In the genomic region with DNA sequence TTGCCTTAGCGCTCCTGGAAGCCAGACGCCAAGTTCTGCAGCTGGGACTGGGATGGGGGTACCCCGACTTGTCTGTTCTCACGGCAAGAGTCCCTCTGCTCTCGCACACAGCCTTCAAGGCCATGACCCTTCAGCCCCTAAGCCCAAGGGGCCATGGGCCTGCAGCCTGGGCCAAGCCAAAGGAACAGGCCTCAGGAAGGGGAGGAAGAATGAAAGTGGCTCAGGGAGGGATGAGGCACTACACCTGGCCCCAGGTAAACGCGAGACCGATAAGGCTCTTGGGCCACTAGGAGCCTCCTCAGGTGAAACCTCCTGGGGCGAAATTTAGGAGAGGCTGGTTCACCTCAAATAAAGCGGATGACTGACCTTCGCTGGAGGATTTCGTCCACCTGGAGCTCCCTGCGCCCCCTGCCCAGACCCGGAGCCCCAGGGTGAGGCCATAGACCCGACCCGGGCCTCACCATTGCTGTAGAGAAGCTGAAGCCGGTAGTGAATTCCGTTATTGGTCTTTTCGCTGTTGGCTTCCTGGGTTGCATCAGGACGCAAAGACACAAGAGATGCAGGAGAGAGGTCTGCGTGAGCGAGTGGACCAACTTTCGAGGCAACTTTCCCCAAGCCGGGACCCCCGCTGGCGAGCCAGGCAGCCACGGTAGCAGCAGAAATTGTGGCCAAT, we compare ENCODE assay signal across 15 cellular contexts. TPM values are rescaled to one million over a fixed set of nuclear protein-coding genes. Genes with fewer than 3 reads are reported as not detected.
DNase-seq lines count a peak whose midpoint lies in the region; ATAC-seq and TF ChIP-seq lines count a peak whose summit lies in the region.
"Had no signal": no experiment of that assay in that cellular context is flagged by ENCODE, and none has a peak within 500 bp of the region (broad histone marks: within the 10 kb centered on the region; RNA-seq: fewer than 3 reads in every experiment).

No MANE protein-coding gene starts in this region.

- no peaks in the 10 kb centered on the region for H3K9me2 ChIP-seq in OCI-LY1 (ENCODE audit: low read depth, low read length)

- ATAC-seq in HG03342 (IDR thresholded peaks at IDR 0.05; ENCODE audit: unreplicated experiment) = no peak
- ATAC-seq: CD8-positive, alpha-beta T cell had no signal

- peaks cover 32% of the 10 kb centered on the region for H3K4me1 Mint-ChIP-seq in activated CD4-positive, alpha-beta memory T cell treated with anti-CD3 and anti-CD28 coated beads for 36 hours (ENCODE audit: low read depth)

- TF ChIP-seq CTCF in OCI-LY1 (IDR thresholded peaks at IDR 0.05; ENCODE audit: low read length) = no peak
- no peak for TF ChIP-seq CTCF in fibroblast of the aortic adventitia (IDR thresholded peaks at IDR 0.05; ENCODE audit: insufficient read depth, low read length)

- H3K4me1 ChIP-seq in OCI-LY1 (ENCODE audit: insufficient read depth, low read length, severe bottlenecking) = peaks cover 62% of the 10 kb centered on the region
- no peaks in the 10 kb centered on the region for H3K4me1 ChIP-seq in rectal smooth muscle tissue (ENCODE audit: control insufficient read depth, insufficient read depth, low read length)

- H3K4me3 Mint-ChIP-seq in activated CD4-positive, alpha-beta memory T cell treated with anti-CD3 and anti-CD28 coated beads for 36 hours = no peak overlapping the region
- H3K4me3 Mint-ChIP-seq: activated CD4-positive, alpha-beta T cell treated with anti-CD3 and anti-CD28 coated beads, Interleukin-2, amount 10 ng/mL, durations not matched to agents 7 days and 5 days had no signal

- POLR2A ChIA-PET in activated CD4-positive, alpha-beta memory T cell treated with anti-CD3 and anti-CD28 coated beads for 36 hours (lab: Charles Lee) = no interaction called here

- intact Hi-C loops in activated CD4-positive, alpha-beta memory T cell treated with anti-CD3 and anti-CD28 coated beads for 36 hours (cut with micrococcal nuclease) = no loop called here

- H3K36me3 ChIP-seq in OCI-LY1 (ENCODE audit: insufficient read depth, low read length) (peaks cover 35% of the 10 kb centered on the region; the same call in 1 of the 2 replicates), rectal smooth muscle tissue (ENCODE audit: control insufficient read depth, insufficient read depth, low read length) (no peaks in the 10 kb centered on the region)
- H3K36me3 ChIP-seq: adrenal gland had no signal

- H3K9ac ChIP-seq in OCI-LY1 (ENCODE audit: low read length) = peak overlapping the region; percentile 99
- H3K9ac ChIP-seq in rectal smooth muscle tissue (ENCODE audit: low read length) = no peak overlapping the region

- H3K27ac ChIP-seq in OCI-LY1 (ENCODE audit: low read depth, low read length, poor library complexity, severe bottlenecking) (peak overlapping the region; percentile 95), rectal smooth muscle tissue (ENCODE audit: low read depth, low read length) (no peak overlapping the region)
- H3K27ac ChIP-seq: SJSA1 had no signal

- peaks cover 67% of the 10 kb centered on the region for H3K79me2 ChIP-seq in OCI-LY1 (ENCODE audit: insufficient read depth, low read length)

- peaks cover 9% of the 10 kb centered on the region for H3F3A ChIP-seq in OCI-LY1 (ENCODE audit: insufficient read depth, low read length)

- no peaks in the 10 kb centered on the region for H3K36me3 Mint-ChIP-seq in activated CD4-positive, alpha-beta memory T cell treated with anti-CD3 and anti-CD28 coated beads for 36 hours
- H3K36me3 Mint-ChIP-seq: CD8-positive, alpha-beta T cell had no signal

- no peak overlapping the region for H2AFZ ChIP-seq in OCI-LY1 (ENCODE audit: low read length)

- H3K27me3 ChIP-seq in OCI-LY1 (ENCODE audit: insufficient read depth, low read length) (no peaks in the 10 kb centered on the region), rectal smooth muscle tissue (ENCODE audit: control insufficient read depth, insufficient read depth, low read length) (peaks cover 13% of the 10 kb centered on the region)
- H3K27me3 ChIP-seq: adrenal gland, SJSA1 had no signal

- H4K20me1 ChIP-seq in OCI-LY1 (ENCODE audit: insufficient read depth, low read length) = no peaks in the 10 kb centered on the region

- DNase-seq in D341Med (ENCODE audit: low spot score) = peak; percentile 33
- peak; percentile 60 for DNase-seq in fibroblast of the aortic adventitia (ENCODE audit: low read depth)
- no peak for DNase-seq in DMS 273 treated with DMSO at 0.1 percent for 48 hours (lab: John Stamatoyannopoulos, UW)
- no peak for DNase-seq in NCI-H1092 (lab: John Stamatoyannopoulos, UW)
- no peak for DNase-seq in activated CD4-positive, alpha-beta memory T cell treated with anti-CD3 and anti-CD28 coated beads for 36 hours
- DNase-seq: activated CD4-positive, alpha-beta T cell treated with anti-CD3 and anti-CD28 coated beads, Interleukin-2, amount 10 ng/mL, durations not matched to agents 7 days and 5 days; CD8-positive, alpha-beta T cell; mammary epithelial cell; NCI-H2081 had no signal

- no peaks in the 10 kb centered on the region for H3K9me3 Mint-ChIP-seq in activated CD4-positive, alpha-beta memory T cell treated with anti-CD3 and anti-CD28 coated beads for 36 hours
- H3K9me3 Mint-ChIP-seq: activated CD4-positive, alpha-beta T cell treated with anti-CD3 and anti-CD28 coated beads, Interleukin-2, amount 10 ng/mL, durations not matched to agents 7 days and 5 days; CD8-positive, alpha-beta T cell had no signal

- peaks cover 37% of the 10 kb centered on the region for H3K27me3 Mint-ChIP-seq in activated CD4-positive, alpha-beta memory T cell treated with anti-CD3 and anti-CD28 coated beads for 36 hours

- H3K4me3 ChIP-seq in OCI-LY1 (ENCODE audit: low read depth, low read length, poor library complexity, severe bottlenecking) (peak overlapping the region; percentile 96), fibroblast of the aortic adventitia (ENCODE audit: low read depth, low read length) (peak overlapping the region; percentile 95), rectal smooth muscle tissue (ENCODE audit: low read length) (peak overlapping the region; percentile 75)
- H3K4me3 ChIP-seq: SJSA1 had no signal

- H3K9me3 ChIP-seq in OCI-LY1 (ENCODE audit: low read length) = no peaks in the 10 kb centered on the region
- H3K9me3 ChIP-seq: adrenal gland had no signal

- no peak overlapping the region for H3K27ac Mint-ChIP-seq in activated CD4-positive, alpha-beta memory T cell treated with anti-CD3 and anti-CD28 coated beads for 36 hours
- H3K27ac Mint-ChIP-seq: activated CD4-positive, alpha-beta T cell treated with anti-CD3 and anti-CD28 coated beads, Interleukin-2, amount 10 ng/mL, durations not matched to agents 7 days and 5 days; CD8-positive, alpha-beta T cell had no signal

- peak overlapping the region; percentile 84 for H3K4me2 ChIP-seq in OCI-LY1 (ENCODE audit: low read length)

- CTCF ChIA-PET in activated CD4-positive, alpha-beta memory T cell treated with anti-CD3 and anti-CD28 coated beads for 36 hours (lab: Charles Lee) = no interaction called here

RNA-seq across cellular contexts. Expression of a gene that starts 3.7 kb away (rescaled TPM):
- total RNA-seq in fibroblast of the aortic adventitia (ENCODE audit: low replicate concordance) = 23.4 and 26.4 TPM in 2 replicates
- not detected for total RNA-seq in activated CD4-positive, alpha-beta memory T cell treated with anti-CD3 and anti-CD28 coated beads for 36 hours
- total RNA-seq: epithelial cell of proximal tubule had no signal

Comparison
In these comparisons a context has a peak if more than half of its experiments do, and no peak if none do; other contexts are left out.
1. DNase-seq: peak in D341Med (single experiment) and fibroblast of the aortic adventitia (single experiment); none in DMS 273 treated with DMSO at 0.1 percent for 48 hours (single experiment), NCI-H1092 (single experiment) and activated CD4-positive, alpha-beta memory T cell treated with anti-CD3 and anti-CD28 coated beads for 36 hours (single experiment).
2. RNA of a gene that starts 3.7 kb away (total RNA-seq): 23.4 to 26.4 TPM in fibroblast of the aortic adventitia; not detected in activated CD4-positive, alpha-beta memory T cell treated with anti-CD3 and anti-CD28 coated beads for 36 hours; every median in the first group is over 10 times any median in the second.
3. Peak in every context shown above with its lines, with median percentiles within 50 percentile points of each other: H3K4me3 ChIP-seq.